ENCODE assay signal across 24 cellular contexts in genomic region chr6:1144842-1145755, GRCh38.
DNase-seq lines count a peak whose midpoint lies in the region; ATAC-seq lines count a peak whose summit lies in the region.
"Had no signal": no experiment of that assay in that cellular context is flagged by ENCODE, and none has a peak within 500 bp of the region (broad histone marks: within the 10 kb centered on the region; RNA-seq: fewer than 3 reads in every experiment).

No MANE protein-coding gene starts in this region.

- H2AK5ac ChIP-seq in neuronal stem cell (ENCODE audit: low read depth, low read length): no peak overlapping the region

- no CpG with 5 or more reads among the region's 9 CpGs for whole genome bisulfite sequencing in neuronal stem cell (ENCODE audit: extremely low coverage in 2 of 2, insufficient read length in 2 of 2, insufficient replicate concordance in 1 of 2), 2 donors

- H2BK15ac ChIP-seq in neuronal stem cell (ENCODE audit: low read length): no peak overlapping the region

- H3K4me1 Mint-ChIP-seq in activated naive CD8-positive, alpha-beta T cell treated with anti-CD3 and anti-CD28 coated beads, Interleukin-2, amount 50 U/mL, for 24 hours: no peaks in the 10 kb centered on the region
- H3K4me1 Mint-ChIP-seq: central memory CD8-positive, alpha-beta T cell had no signal

- H3K27ac ChIP-seq in neuronal stem cell (replicated peaks; ENCODE audit: low read length): no peak overlapping the region
- H3K27ac ChIP-seq: gastroesophageal sphincter, left lung had no signal

- no peak overlapping the region for H4K91ac ChIP-seq in neuronal stem cell (ENCODE audit: low read depth, low read length, poor library complexity)

- H3K9me3 Mint-ChIP-seq in activated naive CD8-positive, alpha-beta T cell treated with anti-CD3 and anti-CD28 coated beads, Interleukin-2, amount 50 U/mL, for 24 hours: no peaks in the 10 kb centered on the region
- H3K9me3 Mint-ChIP-seq: activated T-helper 1 cell treated with anti-CD3 and anti-CD28 coated beads, Interleukin-12 subunit alpha, Interleukin-12 subunit beta, Interleukin-2, Interleukin-4 antibody, amounts not matched to agents 30 ng/mL and 10 ng/mL and 1 ng/mL, durations not matched to agents 14 hours and 24 hours and 36 hours; central memory CD8-positive, alpha-beta T cell had no signal

- H2AFZ ChIP-seq in neuronal stem cell (ENCODE audit: low read length): peak overlapping the region; percentile 27

- H3K4me1 ChIP-seq in neuronal stem cell (ENCODE audit: control insufficient read depth in 2 of 2, insufficient read depth in 1 of 2, low read depth in 1 of 2, low read length in 2 of 2): peaks cover 3 to 4% of the 10 kb centered on the region in 2 donors
- H3K4me1 ChIP-seq: BE2C, gastroesophageal sphincter, left lung had no signal

- no peaks in the 10 kb centered on the region for H3K36me3 Mint-ChIP-seq in activated naive CD8-positive, alpha-beta T cell treated with anti-CD3 and anti-CD28 coated beads, Interleukin-2, amount 50 U/mL, for 24 hours (ENCODE audit: low read depth)

- no peak overlapping the region for H3K14ac ChIP-seq in neuronal stem cell (ENCODE audit: low read length)

- H3K4me2 ChIP-seq in neuronal stem cell (ENCODE audit: insufficient read depth, low read length, poor library complexity, severe bottlenecking): no peak overlapping the region

- no peak overlapping the region for H3K4me3 Mint-ChIP-seq in activated naive CD8-positive, alpha-beta T cell treated with anti-CD3 and anti-CD28 coated beads, Interleukin-2, amount 50 U/mL, for 24 hours
- H3K4me3 Mint-ChIP-seq: activated T-helper 1 cell treated with anti-CD3 and anti-CD28 coated beads, Interleukin-12 subunit alpha, Interleukin-12 subunit beta, Interleukin-2, Interleukin-4 antibody, amounts not matched to agents 30 ng/mL and 10 ng/mL and 1 ng/mL, durations not matched to agents 14 hours and 24 hours and 36 hours; central memory CD8-positive, alpha-beta T cell had no signal

- H3K4me3 ChIP-seq in neuronal stem cell (ENCODE audit: low read length in 2 of 2): no peak overlapping the region
- H3K4me3 ChIP-seq: gastroesophageal sphincter, left lung had no signal

- peaks cover 18% of the 10 kb centered on the region for H3K27me3 Mint-ChIP-seq in activated naive CD8-positive, alpha-beta T cell treated with anti-CD3 and anti-CD28 coated beads, Interleukin-2, amount 50 U/mL, for 24 hours

- no peak overlapping the region for H2BK12ac ChIP-seq in neuronal stem cell (ENCODE audit: low read length)

- no peak overlapping the region for H3K27ac Mint-ChIP-seq in activated naive CD8-positive, alpha-beta T cell treated with anti-CD3 and anti-CD28 coated beads, Interleukin-2, amount 50 U/mL, for 24 hours
- H3K27ac Mint-ChIP-seq: activated T-helper 1 cell treated with anti-CD3 and anti-CD28 coated beads, Interleukin-12 subunit alpha, Interleukin-12 subunit beta, Interleukin-2, Interleukin-4 antibody, amounts not matched to agents 30 ng/mL and 10 ng/mL and 1 ng/mL, durations not matched to agents 14 hours and 24 hours and 36 hours had no signal

- H3K27me3 ChIP-seq in neuronal stem cell (ENCODE audit: control insufficient read depth in 3 of 3, insufficient read depth in 3 of 3, low read depth in 1 of 3, low read length in 3 of 3): no peaks in the 10 kb centered on the region
- H3K27me3 ChIP-seq: gastroesophageal sphincter had no signal

- H3K9me3 ChIP-seq in neuronal stem cell (replicated peaks in 1 of 2; ENCODE audit: control insufficient read depth in 2 of 2, insufficient read depth in 1 of 2, low read depth in 1 of 2, low read length in 2 of 2): no peaks in the 10 kb centered on the region
- H3K9me3 ChIP-seq: BE2C, left lung had no signal

- peak; percentile 80 for DNase-seq in AG20443 (ENCODE audit: low spot score)
- DNase-seq in HT1080 (ENCODE audit: low read depth): peak; percentile 25
- peak; percentile 57 for DNase-seq in epidermal melanocyte (ENCODE audit: insufficient read length, low spot score)
- no peak for DNase-seq in neuronal stem cell (ENCODE audit: low spot score)
- DNase-seq in NCI-H748 (lab: John Stamatoyannopoulos, UW; ENCODE audit: unreplicated experiment): no peak
- DNase-seq in activated naive CD8-positive, alpha-beta T cell treated with anti-CD3 and anti-CD28 coated beads, Interleukin-2, amount 50 U/mL, for 24 hours: no peak
- DNase-seq: activated CD4-positive, CD25-positive, alpha-beta regulatory T cell; activated CD8-positive, alpha-beta memory T cell treated with anti-CD3 and anti-CD28 coated beads for 24 hours; BE2C; effector CD8-positive, alpha-beta T cell; left lung; NCI-H2081 treated with DMSO at 0.1 percent for 48 hours; NCI-H510A treated with DMSO at 0.1 percent for 48 hours; occipital lobe; SHP77; stimulated activated CD4-positive, alpha-beta T cell treated with anti-CD3 and anti-CD28 coated beads, Interleukin-4, amount 100 ng/mL, for 1 hour; T-helper 2 cell had no signal

- H2BK120ac ChIP-seq in neuronal stem cell (ENCODE audit: low read depth, low read length): no peak overlapping the region

- no peaks in the 10 kb centered on the region for H3K79me1 ChIP-seq in neuronal stem cell (ENCODE audit: low read depth, low read length)

- no peak overlapping the region for H3K9ac ChIP-seq in neuronal stem cell (ENCODE audit: low read depth, low read length, poor library complexity)

- ATAC-seq in HG03280 (IDR thresholded peaks at IDR 0.05; ENCODE audit: unreplicated experiment) (no peak), HG03442 (IDR thresholded peaks at IDR 0.05; ENCODE audit: unreplicated experiment) (no peak)
- ATAC-seq in activated naive CD8-positive, alpha-beta T cell treated with anti-CD3 and anti-CD28 coated beads, Interleukin-2, amount 50 U/mL, for 24 hours: no peak
- ATAC-seq: gastroesophageal sphincter, HCT116, left lung, sciatic nerve had no signal

- no peak overlapping the region for H3K18ac ChIP-seq in neuronal stem cell (ENCODE audit: low read length)

- no peaks in the 10 kb centered on the region for H3K36me3 ChIP-seq in neuronal stem cell (replicated peaks in 1 of 2; ENCODE audit: control insufficient read depth in 2 of 2, insufficient read depth in 2 of 2, low read length in 2 of 2)
- H3K36me3 ChIP-seq: BE2C, gastroesophageal sphincter, left lung had no signal

- no peak overlapping the region for H2BK5ac ChIP-seq in neuronal stem cell (ENCODE audit: low read length)

- no peak overlapping the region for H3K4ac ChIP-seq in neuronal stem cell (ENCODE audit: low read length)

- H4K8ac ChIP-seq in neuronal stem cell (ENCODE audit: low read depth, low read length): no peak overlapping the region

- H3K23ac ChIP-seq in neuronal stem cell (ENCODE audit: low read depth, low read length, poor library complexity): no peak overlapping the region

Comparison
In these comparisons a context has a peak if more than half of its experiments do, and no peak if none do; other contexts are left out.
1. DNase-seq: peak in AG20443 (single experiment), HT1080 (single experiment) and epidermal melanocyte (single experiment); none in neuronal stem cell (single experiment), NCI-H748 (single experiment) and activated naive CD8-positive, alpha-beta T cell treated with anti-CD3 and anti-CD28 coated beads, Interleukin-2, amount 50 U/mL, for 24 hours (single experiment).